In genomic region chr14:64503434-64504309, GRCh38 we compare ENCODE assay signal across 8 cellular contexts. TPM values are rescaled to one million over a fixed set of nuclear protein-coding genes. Genes with fewer than 3 reads are reported as not detected.
DNase-seq lines count a peak whose midpoint lies in the region; ATAC-seq, FAIRE-seq and TF ChIP-seq lines count a peak whose summit lies in the region.

ZBTB25 (minus strand) TSS chr14:64503838; CDS start chr14:64490533, 13,305 bp downstream.

- H3K4me3 ChIP-seq in BE2C (ENCODE audit: low read depth, low read length) = peak within 1 kb of the TSS; percentile 90

- H3K9me3 ChIP-seq in BE2C = no peaks in the 10 kb centered on the region

- DNase-seq in BE2C = peak; percentile 97
- DNase-seq in GM19239 (ENCODE audit: insufficient read length, low spot score) = peak; percentile 51
- peak; percentile 81 for DNase-seq in NCI-H524 treated with DMSO at 0.1 percent for 48 hours (lab: John Stamatoyannopoulos, UW)
- peak; percentile 94 for DNase-seq in activated CD4-positive, alpha-beta T cell treated with anti-CD3 and anti-CD28 coated beads for 48 hours
- peak; percentile 97 for DNase-seq in left kidney (ENCODE audit: low read depth, low spot score)
- peak; percentile 94 for DNase-seq in stimulated activated CD4-positive, alpha-beta T cell treated with anti-CD3 and anti-CD28 coated beads, Interleukin-1b, Interleukin-23, amount 100 ng/mL, for 48 hours

- H3K36me3 ChIP-seq in BE2C = peaks cover 5% of the 10 kb centered on the region

- H3K4me1 ChIP-seq in BE2C = peaks cover 11% of the 10 kb centered on the region; the same call in 1 of the 2 replicates

- FAIRE-seq in GM19239 (lab: Jason Lieb, UNC) = peak; percentile 73

- TF ChIP-seq CTCF in BE2C (IDR thresholded peaks at IDR 0.05; ENCODE audit: low read depth, low read length) = no peak

- H3K27ac ChIP-seq in cingulate gyrus (ENCODE audit: low read depth, low read length) = peak within 1 kb of the TSS; percentile 98

- H3K27me3 ChIP-seq in BE2C = no peaks in the 10 kb centered on the region

- peak; percentile 58 for ATAC-seq in HG03442 (IDR thresholded peaks at IDR 0.05; ENCODE audit: unreplicated experiment)

RNA-seq across cellular contexts. Expression of gene ZBTB25, which starts in this region (rescaled TPM):
- 4.6 TPM for polyA plus RNA-seq in BE2C (2012; ENCODE audit: insufficient read depth, insufficient read length, low read depth)

Comparison
In these comparisons a context has a peak if more than half of its experiments do, and no peak if none do; other contexts are left out.
1. Peak in every context shown above with its lines: DNase-seq, ATAC-seq, H3K4me3 ChIP-seq and H3K27ac ChIP-seq.